In genomic region chrX:154371771-154372300, GRCh38 we compare ENCODE assay signal across 2 cellular contexts.
A peak's percentile ranks its signal among the peaks of the same experiment; 100 is the strongest.
TF ChIP-seq lines count a peak whose summit lies in the region.

No MANE protein-coding gene starts in this region.

TF ChIP-seq in A549, 52 proteins besides CTCF, POLR2A, EP300 and RAD21 (continued from another document):
- TF ChIP-seq MAX (IDR thresholded peaks at IDR 0.05) (peak; percentile 50), RNF2 (IDR thresholded peaks at IDR 0.05; ENCODE audit: borderline replicate concordance, low read depth) (peak; percentile 83; the same call in 1 of the 2 replicates)

TF ChIP-seq in WTC11, 78 proteins besides CTCF, POLR2A, EP300 and RAD21 (continued from another document):
- no peak for TF ChIP-seq AR (CRISPR knock-in tag; IDR thresholded peaks at IDR 0.05)
- TF ChIP-seq NR2C2 (CRISPR knock-in tag; IDR thresholded peaks at IDR 0.05) = no peak
- no peak for TF ChIP-seq ZNF232 (CRISPR knock-in tag; IDR thresholded peaks at IDR 0.05)
- TF ChIP-seq GRHL2 (CRISPR knock-in tag; IDR thresholded peaks at IDR 0.05; ENCODE audit: insufficient replicate concordance, severe bottlenecking) = no peak
- no peak for TF ChIP-seq SOX15 (CRISPR knock-in tag; IDR thresholded peaks at IDR 0.05)
- no peak for TF ChIP-seq GTF2I (CRISPR knock-in tag; conservative IDR thresholded peaks at IDR 0.05)
- TF ChIP-seq ZNF425 (CRISPR knock-in tag; conservative IDR thresholded peaks at IDR 0.05) = no peak
- no peak for TF ChIP-seq ZSCAN18 (CRISPR knock-in tag; IDR thresholded peaks at IDR 0.05)
- no peak for TF ChIP-seq ZNF281 (CRISPR knock-in tag; IDR thresholded peaks at IDR 0.05)
- TF ChIP-seq ZNF138 (CRISPR knock-in tag; conservative IDR thresholded peaks at IDR 0.05) = no peak
- TF ChIP-seq FOXP1 (CRISPR knock-in tag; IDR thresholded peaks at IDR 0.05; ENCODE audit: borderline replicate concordance) = no peak
- no peak for TF ChIP-seq SMAD3 (CRISPR knock-in tag; IDR thresholded peaks at IDR 0.05; ENCODE audit: borderline replicate concordance)
